In the genomic region with DNA sequence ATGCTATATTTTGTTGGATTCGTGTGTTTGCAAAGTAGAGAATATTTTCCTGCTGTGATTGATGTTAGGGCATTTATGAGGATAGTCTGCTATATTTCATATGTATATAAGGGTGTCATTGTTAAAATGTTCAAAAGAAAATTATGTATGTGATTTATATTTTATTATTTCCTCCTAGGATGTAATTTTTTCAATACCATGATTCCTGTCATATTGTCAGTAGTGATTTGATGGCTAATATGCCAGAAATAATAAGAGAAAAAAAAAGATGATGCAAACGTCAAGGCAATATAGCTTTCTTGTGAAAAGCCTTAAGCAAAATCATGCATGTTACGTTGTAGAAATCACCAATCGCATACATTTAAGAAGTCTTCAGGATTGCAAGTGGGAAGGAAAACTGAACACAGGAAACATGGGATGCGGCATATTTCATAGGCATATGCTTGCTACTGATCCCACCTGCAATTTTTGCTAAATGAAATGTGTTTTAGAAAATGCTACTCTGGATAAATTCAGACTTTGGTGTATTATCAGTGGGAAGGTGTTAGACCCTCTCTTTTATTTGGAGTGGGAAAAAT, we compare ENCODE assay signal across 8 cellular contexts.
"Had no signal": no experiment of that assay in that cellular context is flagged by ENCODE, and none has a peak within 500 bp of the region (broad histone marks: within the 10 kb centered on the region; RNA-seq: fewer than 3 reads in every experiment).

No MANE protein-coding gene starts in this region.

- FAIRE-seq: H1, H54, HTR-8/SVneo, K562 had no signal

- DNase-seq: H9, HCEC 1CT, IMR-90 had no signal

- H3K4me2 ChIP-seq: GM23338 had no signal

- H3K4me3 ChIP-seq: GM23338, K562 had no signal

- ATAC-seq: GM23338, K562 had no signal

- H3K4me3 Mint-ChIP-seq: GM23338, H9 had no signal

- H3K27ac Mint-ChIP-seq: GM23338, H9 had no signal

- H3K9me3 Mint-ChIP-seq: GM23338, H9 had no signal

- H3K4me1 Mint-ChIP-seq: GM23338, H9 had no signal

- H2AFZ ChIP-seq: GM23338 had no signal
